22 cellular contexts compared by ENCODE assay signal in genomic region chr3:113271189-113271588, GRCh38. TPM values are rescaled to one million over a fixed set of nuclear protein-coding genes. Genes with fewer than 3 reads are reported as not detected.
DNase-seq lines count a peak whose midpoint lies in the region; ATAC-seq, FAIRE-seq and TF ChIP-seq lines count a peak whose summit lies in the region.
"Had no signal": no experiment of that assay in that cellular context is flagged by ENCODE, and none has a peak within 500 bp of the region (broad histone marks: within the 10 kb centered on the region; RNA-seq: fewer than 3 reads in every experiment).

No MANE protein-coding gene starts in this region.

- peaks cover 12% of the 10 kb centered on the region for H3K4me1 ChIP-seq in keratinocyte (ENCODE audit: control insufficient read depth, extremely low read depth, insufficient read depth, low read length)

- peak in 1 of 3 experiments; percentile 2 for TF ChIP-seq CTCF in keratinocyte (optimal IDR thresholded peaks at IDR 0.05 in 1 of 3, IDR thresholded peaks at IDR 0.05 in 1 of 3, conservative IDR thresholded peaks at IDR 0.05 in 1 of 3; ENCODE audit: extremely low read depth in 1 of 3, insufficient read depth in 2 of 3, low read length in 3 of 3)
- no peak for TF ChIP-seq CTCF in GM13977 (IDR thresholded peaks at IDR 0.05; ENCODE audit: extremely low read depth, insufficient read depth, missing control alignments)

- FAIRE-seq in keratinocyte (lab: Jason Lieb, UNC) = peak; percentile 60

- DNase-seq in COLO668 (lab: John Stamatoyannopoulos, UW; ENCODE audit: unreplicated experiment) (peak; percentile 64), G401 (ENCODE audit: low spot score) (peak; percentile 27), RPMI8226 (peak; percentile 44), keratinocyte (ENCODE audit: low read depth, low spot score) (no peak), globus pallidus (ENCODE audit: low spot score) (no peak), GM13977 (ENCODE audit: low spot score) (no peak)
- DNase-seq: activated CD4-positive, alpha-beta T cell treated with anti-CD3 and anti-CD28 coated beads, Interleukin-2, amount 10 ng/mL, durations not matched to agents 7 days and 5 days; activated naive CD8-positive, alpha-beta T cell treated with anti-CD3 and anti-CD28 coated beads, Interleukin-2, amount 10 ng/mL, durations not matched to agents 7 days and 5 days; activated T-cell treated with anti-CD3 and anti-CD28 coated beads, Interleukin-2, amount 50 U/mL, for 1 hour; AML-193; Calu3; effector CD4-positive, alpha-beta T cell; left ventricle myocardium superior; PC-3; stimulated activated CD4-positive, alpha-beta T cell treated with anti-CD3 and anti-CD28 coated beads, Interleukin-4, amount 100 ng/mL, for 24 hours; stimulated activated CD8-positive, alpha-beta memory T cell treated with anti-CD3 and anti-CD28 coated beads, Interleukin-4, amount 100 ng/mL, for 48 hours; testis had no signal

- no peak overlapping the region for H3K9ac ChIP-seq in keratinocyte (ENCODE audit: control insufficient read depth, extremely low read depth, insufficient read depth, low read length)

- no peak overlapping the region for H3K4me2 ChIP-seq in keratinocyte (ENCODE audit: control insufficient read depth, extremely low read depth, insufficient read depth, low read depth, low read length)

- H3K9me1 ChIP-seq in keratinocyte (ENCODE audit: control insufficient read depth, extremely low read depth, insufficient read depth, low read length) = no peaks in the 10 kb centered on the region

- H3K27ac ChIP-seq in keratinocyte (ENCODE audit: control insufficient read depth, insufficient read depth, low read length) = no peak overlapping the region
- H3K27ac ChIP-seq: cardiac muscle cell, ovary, SK-N-MC, testis had no signal

- ATAC-seq in GM21526 (IDR thresholded peaks at IDR 0.05; ENCODE audit: low FRiP score, unreplicated experiment) = no peak
- ATAC-seq: left ventricle myocardium superior, PC-3 had no signal

- dilution Hi-C loops in keratinocyte (cut with MboI; ENCODE audit: extremely low pct_ligation_motif_present, low sequenced_read_pairs) = no loop called here

- no peaks in the 10 kb centered on the region for H4K20me1 ChIP-seq in keratinocyte (ENCODE audit: control insufficient read depth, extremely low read depth, insufficient read depth, low read length)

- no peak overlapping the region for H3K4me3 ChIP-seq in keratinocyte (ENCODE audit: control insufficient read depth in 2 of 3, extremely low read depth in 1 of 3, insufficient read depth in 2 of 3, low read depth in 1 of 3, low read length in 3 of 3)
- H3K4me3 ChIP-seq: cardiac muscle cell, HAP-1, ovary, SK-N-MC, testis had no signal

- H3K27me3 ChIP-seq in keratinocyte (ENCODE audit: control insufficient read depth, extremely low read depth, insufficient read depth, low read length) = no peaks in the 10 kb centered on the region
- H3K27me3 ChIP-seq: cardiac muscle cell, ovary, testis had no signal

- in situ Hi-C loops in G401 (cut with HindIII; ENCODE audit: low sequenced_read_pairs) (no loop called here), GM13977 (cut with MboI; ENCODE audit: low pct_unique_long_range_greater_than_20kb, low sequenced_read_pairs, unreplicated experiment) (no loop called here)

- H2AFZ ChIP-seq in keratinocyte (ENCODE audit: control insufficient read depth, low read length) = peak overlapping the region; percentile 25

- H3K9me3 ChIP-seq in keratinocyte (ENCODE audit: control insufficient read depth, low read depth, low read length) = no peaks in the 10 kb centered on the region
- H3K9me3 ChIP-seq: HAP-1, ovary, testis had no signal

- H3K79me2 ChIP-seq in keratinocyte (ENCODE audit: control insufficient read depth, insufficient read depth, low read length) = no peaks in the 10 kb centered on the region

- H3K36me3 ChIP-seq in keratinocyte (ENCODE audit: control insufficient read depth in 2 of 2, extremely low read depth in 1 of 2, insufficient read depth in 2 of 2, low read length in 2 of 2) = peaks cover 0 to 3% of the 10 kb centered on the region in 2 experiments
- H3K36me3 ChIP-seq: HAP-1, ovary had no signal

RNA-seq across cellular contexts. Expression of gene BOC, which starts 59.8 kb away (rescaled TPM):
- not detected in 2 replicates for total RNA-seq in G401 (2014; rRNA removed; shearing (Covaris generic))
- polyA plus RNA-seq in keratinocyte = 9.3 to 11.3 TPM (median 11.2 TPM) in 3 replicates
- polyA plus RNA-seq in keratinocyte (2011; ENCODE audit: low read depth) = 7.9 TPM
- polyA plus RNA-seq in keratinocyte (2011; cell fraction: cytosol; rRNA removed) = 8.5 and 12.4 TPM in 2 replicates
- polyA plus RNA-seq in keratinocyte (2011; cell fraction: nucleus; rRNA removed) = 17.8 and 22.0 TPM in 2 replicates
- polyA plus RNA-seq in keratinocyte (2012; ENCODE audit: low replicate concordance) = 5.5 and 8.0 TPM in 2 replicates
- polyA minus RNA-seq in keratinocyte = 16.0 to 20.6 TPM (median 16.2 TPM) in 3 replicates
- 5.9 TPM for polyA minus RNA-seq in keratinocyte (2011; cell fraction: cytosol; rRNA and poly(A)+ RNA removed)
- polyA minus RNA-seq in keratinocyte (2011; cell fraction: nucleus; rRNA and poly(A)+ RNA removed) = 16.7 and 20.6 TPM in 2 replicates
- total RNA-seq: activated CD4-positive, alpha-beta T cell treated with anti-CD3 and anti-CD28 coated beads, Interleukin-2, amount 10 ng/mL, durations not matched to agents 7 days and 5 days; activated naive CD8-positive, alpha-beta T cell treated with anti-CD3 and anti-CD28 coated beads, Interleukin-2, amount 10 ng/mL, durations not matched to agents 7 days and 5 days had no signal

Comparison
In these comparisons a context has a peak if more than half of its experiments do, and no peak if none do; other contexts are left out.
1. DNase-seq: peak in COLO668 (single experiment), G401 (single experiment) and RPMI8226 (single experiment); none in keratinocyte (single experiment), globus pallidus (single experiment) and GM13977 (single experiment).